In genomic region chr16:83859265-83859664, GRCh38 we compare ENCODE assay signal across 19 cellular contexts. TPM values are rescaled to one million over a fixed set of nuclear protein-coding genes. Genes with fewer than 3 reads are reported as not detected.
DNase-seq lines count a peak whose midpoint lies in the region; ATAC-seq, FAIRE-seq and TF ChIP-seq lines count a peak whose summit lies in the region.
"Had no signal": no experiment of that assay in that cellular context is flagged by ENCODE, and none has a peak within 500 bp of the region (broad histone marks: within the 10 kb centered on the region; RNA-seq: fewer than 3 reads in every experiment).

No MANE protein-coding gene starts in this region.

- no peak overlapping the region for H3K23ac ChIP-seq in IMR-90 (ENCODE audit: low read depth, low read length)
- H3K23ac ChIP-seq in H1 (ENCODE audit: insufficient read length) = no peak overlapping the region

- H3K14ac ChIP-seq in IMR-90 (replicated peaks; ENCODE audit: low read depth, low read length) (no peak overlapping the region), H1 (ENCODE audit: insufficient read length) (no peak overlapping the region)

- H4K8ac ChIP-seq in IMR-90 (ENCODE audit: low read depth in 2 of 2, low read length in 2 of 2) (no peak overlapping the region), H1 (ENCODE audit: extremely low read depth, insufficient read depth, low read length) (no peak overlapping the region)

- H3K56ac ChIP-seq in IMR-90 (ENCODE audit: extremely low read depth, insufficient read depth, low read length) = no peak overlapping the region
- no peak overlapping the region for H3K56ac ChIP-seq in H1 (replicated peaks; ENCODE audit: insufficient read length, low read depth, low read length)

- H4K91ac ChIP-seq in IMR-90 (ENCODE audit: insufficient read depth, low read depth, low read length) (no peak overlapping the region), H1 (replicated peaks; ENCODE audit: insufficient read length, low read length) (no peak overlapping the region)

- TF ChIP-seq EP300 in A549 (IDR thresholded peaks at IDR 0.05) (no peak), H1 (IDR thresholded peaks at IDR 0.05; ENCODE audit: borderline replicate concordance in 1 of 2, low read depth in 2 of 2, low read length in 2 of 2) (no peak)

- H2BK12ac ChIP-seq in H1 (ENCODE audit: low read depth, low read length) = no peak overlapping the region

- H3K18ac ChIP-seq in IMR-90 (ENCODE audit: low read depth, low read length) (no peak overlapping the region), H1 (ENCODE audit: extremely low read depth, low read length) (no peak overlapping the region)

- H2AK9ac ChIP-seq in IMR-90 (replicated peaks; ENCODE audit: low read depth, low read length, poor library complexity) = no peak overlapping the region

- CTCF ChIA-PET in A549 (lab: Yijun Ruan, JAX) (interaction anchor here (1.5 kb wide), 1 partner anchor 34 kb away, joined by 4 read pairs; no protein-coding TSS in a partner anchor), IMR-90 (lab: Yijun Ruan, JAX) (no interaction called here), H1 (lab: Charles Lee; ENCODE audit: partially characterized antibody) (interaction anchor here (1.1 to 3.2 kb wide), 2 partner anchors 27 to 33 kb away, joined by 3 to 18 read pairs; no protein-coding TSS in a partner anchor)

- intact Hi-C loops in IMR-90 (cut with micrococcal nuclease) = no loop called here

- H4K20me1 ChIP-seq in IMR-90 (ENCODE audit: insufficient read depth, low read length) (no peaks in the 10 kb centered on the region), H1 (replicated peaks in 1 of 2; ENCODE audit: control insufficient read depth in 1 of 2, insufficient read depth in 2 of 2, low read length in 2 of 2) (no peaks in the 10 kb centered on the region)
- H4K20me1 ChIP-seq: BLaER1 treated with 17β-estradiol and CSF1 and Interleukin-3, amounts not matched to agents 10 nM and 100 nM had no signal

- no peak overlapping the region for H2BK20ac ChIP-seq in IMR-90 (ENCODE audit: low read depth, low read length)
- no peak overlapping the region for H2BK20ac ChIP-seq in H1 (ENCODE audit: low read length)

- no peaks in the 10 kb centered on the region for H3K79me2 ChIP-seq in H1 (ENCODE audit: control insufficient read depth in 1 of 2, insufficient read depth in 2 of 2, low read length in 2 of 2)

- H2BK120ac ChIP-seq in IMR-90 (ENCODE audit: low read depth, low read length) (no peak overlapping the region), H1 (replicated peaks; ENCODE audit: low read depth, low read length) (no peak overlapping the region)

- FAIRE-seq in A549 (lab: Jason Lieb, UNC) (no peak), H1 (lab: Jason Lieb, UNC) (peak; percentile 66)
- FAIRE-seq: D721Med, GM12891, H54 had no signal

- H3K27ac ChIP-seq in A549 = no peak overlapping the region
- no peak overlapping the region for H3K27ac ChIP-seq in IMR-90 (ENCODE audit: insufficient read depth, low read length)
- no peak overlapping the region for H3K27ac ChIP-seq in H1 (ENCODE audit: low read depth, low read length)
- H3K27ac ChIP-seq: BLaER1 treated with 17β-estradiol and CSF1 and Interleukin-3, amounts not matched to agents 10 nM and 100 nM; GM23248 had no signal

- H3K27me3 ChIP-seq in IMR-90 (ENCODE audit: control insufficient read depth, insufficient read depth, low read length) (peaks cover 19% of the 10 kb centered on the region), H1 (replicated peaks in 1 of 4; ENCODE audit: control insufficient read depth in 3 of 4, extremely low read depth in 1 of 4, insufficient read depth in 3 of 4, low read length in 3 of 4) (no peaks in the 10 kb centered on the region), BE2C (peaks cover 12% of the 10 kb centered on the region)
- H3K27me3 ChIP-seq: BLaER1 treated with 17β-estradiol and CSF1 and Interleukin-3, amounts not matched to agents 10 nM and 100 nM had no signal

- H3K4ac ChIP-seq in IMR-90 (ENCODE audit: low read depth, low read length) (no peak overlapping the region), H1 (replicated peaks; ENCODE audit: insufficient read length, low read depth, low read length) (no peak overlapping the region)

- TF ChIP-seq POLR2A in A549 (IDR thresholded peaks at IDR 0.05; ENCODE audit: low read length) (no peak), IMR-90 (IDR thresholded peaks at IDR 0.05; ENCODE audit: low read depth, low read length) (no peak), H1 (IDR thresholded peaks at IDR 0.05; ENCODE audit: control extremely low read depth in 1 of 2, low read depth in 2 of 2, low read length in 2 of 2) (no peak)

- H3K4me3 ChIP-seq in A549 = no peak overlapping the region
- H3K4me3 ChIP-seq in IMR-90 (ENCODE audit: insufficient read depth, low read depth, low read length) = no peak overlapping the region
- H3K4me3 ChIP-seq in H1 (ENCODE audit: extremely low read depth in 1 of 4, insufficient read depth in 2 of 4, low read depth in 3 of 4, low read length in 4 of 4) = no peak overlapping the region
- no peak overlapping the region for H3K4me3 ChIP-seq in BE2C (ENCODE audit: low read depth, low read length)
- H3K4me3 ChIP-seq: BLaER1 treated with 17β-estradiol and CSF1 and Interleukin-3, amounts not matched to agents 10 nM and 100 nM; GM23248; HAP-1 had no signal

- H3K9me3 ChIP-seq in A549 (no peaks in the 10 kb centered on the region), IMR-90 (ENCODE audit: control insufficient read depth, insufficient read depth, low read length) (no peaks in the 10 kb centered on the region), H1 (ENCODE audit: insufficient read depth in 2 of 2, low read depth in 1 of 2, low read length in 1 of 2) (0 out of 4 replicates have a peak, but pooled peaks cover 0 to 4% of the 10 kb centered on the region in 2 experiments), BE2C (no peaks in the 10 kb centered on the region)
- H3K9me3 ChIP-seq: HAP-1 had no signal

- H2AFZ ChIP-seq in IMR-90 (replicated peaks; ENCODE audit: low read length, poor library complexity) (no peak overlapping the region), H1 (ENCODE audit: low read length) (0 out of 2 replicates have a peak overlapping the region, but pooled peaks have one; percentile 16)
- H2AFZ ChIP-seq: GM23248 had no signal

- WGBS in A549 (ENCODE audit: missing lambda C conversion rate) = 43% methylated on average over 8 of the region's 8 CpGs
- 52% methylated on average over 5 of the region's 8 CpGs; no CpG with 5 or more reads in 1 of the 2 experiments for WGBS in IMR-90 (ENCODE audit: extremely low coverage in 2 of 2, insufficient read length in 1 of 2), 2 experiments
- 83% methylated on average over 8 of the region's 8 CpGs; no CpG with 5 or more reads in 1 of the 2 experiments for WGBS in H1 (ENCODE audit: extremely low coverage in 1 of 2, insufficient coverage in 1 of 2, insufficient read length in 1 of 2, insufficient replicate concordance in 2 of 2, low coverage in 1 of 2, low lambda C conversion rate in 2 of 2, missing lambda C conversion rate in 1 of 2), 2 experiments

- TF ChIP-seq CTCF in A549 (IDR thresholded peaks at IDR 0.05) (no peak), GM13977 (IDR thresholded peaks at IDR 0.05; ENCODE audit: extremely low read depth, insufficient read depth, missing control alignments) (no peak), IMR-90 (conservative IDR thresholded peaks at IDR 0.05; ENCODE audit: low read depth, low read length) (no peak), H1 (IDR thresholded peaks at IDR 0.05; ENCODE audit: control extremely low read depth in 1 of 3, insufficient read depth in 1 of 3, low read depth in 1 of 3, low read length in 3 of 3) (no peak), BE2C (IDR thresholded peaks at IDR 0.05; ENCODE audit: low read depth, low read length) (no peak)

- H2BK5ac ChIP-seq in IMR-90 (ENCODE audit: low read depth, low read length, poor library complexity, severe bottlenecking) = no peak overlapping the region
- no peak overlapping the region for H2BK5ac ChIP-seq in H1 (ENCODE audit: low read depth, low read length)

- H2AK5ac ChIP-seq in IMR-90 (ENCODE audit: low read depth, low read length) (no peak overlapping the region), H1 (ENCODE audit: low read depth, low read length) (peak overlapping the region; percentile 11; the same call in 1 of the 2 replicates)

- H3K9me1 ChIP-seq in IMR-90 (ENCODE audit: insufficient read depth, low read length) = no peaks in the 10 kb centered on the region

- H3K36me3 ChIP-seq in IMR-90 (ENCODE audit: control insufficient read depth, insufficient read depth, low read length) = no peaks in the 10 kb centered on the region
- no peaks in the 10 kb centered on the region for H3K36me3 ChIP-seq in H1 (ENCODE audit: control insufficient read depth in 2 of 4, insufficient read depth in 4 of 4, low read length in 3 of 4)
- no peaks in the 10 kb centered on the region for H3K36me3 ChIP-seq in BE2C
- H3K36me3 ChIP-seq: BLaER1 treated with 17β-estradiol and CSF1 and Interleukin-3, amounts not matched to agents 10 nM and 100 nM; HAP-1 had no signal

- H3K79me1 ChIP-seq in IMR-90 (ENCODE audit: low read depth in 1 of 2, low read length in 2 of 2) (no peaks in the 10 kb centered on the region), H1 (ENCODE audit: low read depth, low read length) (no peaks in the 10 kb centered on the region)

- H3K4me1 ChIP-seq in A549 = no peaks in the 10 kb centered on the region
- H3K4me1 ChIP-seq in IMR-90 (ENCODE audit: control insufficient read depth, insufficient read depth, low read length) = no peaks in the 10 kb centered on the region
- peaks cover 0 to 8% (median 3%) of the 10 kb centered on the region in 4 experiments; a peak in 5 of 7 replicates for H3K4me1 ChIP-seq in H1 (replicated peaks in 1 of 4; ENCODE audit: control insufficient read depth in 3 of 4, insufficient read depth in 4 of 4, low read length in 3 of 4)
- no peaks in the 10 kb centered on the region for H3K4me1 ChIP-seq in BE2C
- H3K4me1 ChIP-seq: BLaER1 treated with 17β-estradiol and CSF1 and Interleukin-3, amounts not matched to agents 10 nM and 100 nM had no signal

- TF ChIP-seq RAD21 in A549 (conservative IDR thresholded peaks at IDR 0.05 in 1 of 2, IDR thresholded peaks at IDR 0.05 in 1 of 2) (no peak), IMR-90 (IDR thresholded peaks at IDR 0.05; ENCODE audit: low read length) (no peak), H1 (IDR thresholded peaks at IDR 0.05 in 1 of 2, conservative IDR thresholded peaks at IDR 0.05 in 1 of 2; ENCODE audit: low read depth in 2 of 2, low read length in 2 of 2) (no peak)

- DNase-seq in A549 (ENCODE audit: low read depth in 1 of 2, low spot score in 1 of 2) (no peak), GM13977 (ENCODE audit: low spot score) (peak; percentile 2), IMR-90 (no peak), H1 (ENCODE audit: low read depth in 1 of 2, low spot score in 2 of 2) (no peak), NCI-H774 (lab: John Stamatoyannopoulos, UW) (no peak), BE2C (no peak)
- DNase-seq: CD4-positive, alpha-beta T cell; CD8-positive, alpha-beta memory T cell; DMS 273 treated with DMSO at 0.1 percent for 48 hours; DMS53; DMS79 treated with DMSO at 0.1 percent for 48 hours; GF-D8; GM23248; HFFc6 had no signal

- ATAC-seq in A549 (no peak), IMR-90 (ENCODE audit: low read depth) (no peak)

- H3K9ac ChIP-seq in IMR-90 (ENCODE audit: low read depth, low read length) (no peak overlapping the region), H1 (replicated peaks in 1 of 4; ENCODE audit: extremely low read depth in 1 of 4, low read depth in 3 of 4, low read length in 3 of 4) (no peak overlapping the region)
- H3K9ac ChIP-seq: BLaER1 treated with 17β-estradiol and CSF1 and Interleukin-3, amounts not matched to agents 10 nM and 100 nM; GM23248 had no signal

- in situ Hi-C loops in GM13977 (cut with MboI; ENCODE audit: low pct_unique_long_range_greater_than_20kb, low sequenced_read_pairs, unreplicated experiment) (no loop called here), IMR-90 (cut with MboI; ENCODE audit: low sequenced_read_pairs) (loop anchor here (25.0 kb wide), 1 partner anchor 1597 kb away; no protein-coding TSS in a partner anchor)

- H3K23me2 ChIP-seq in H1 (ENCODE audit: low read depth, low read length) = no peaks in the 10 kb centered on the region

- H4K5ac ChIP-seq in IMR-90 (ENCODE audit: low read depth, low read length) (no peak overlapping the region), H1 (ENCODE audit: insufficient read length, low read depth, low read length) (no peak overlapping the region)

- H2BK15ac ChIP-seq in IMR-90 (ENCODE audit: low read depth, low read length) = no peak overlapping the region
- H2BK15ac ChIP-seq in H1 (ENCODE audit: low read length) = no peak overlapping the region

- BruUV-seq in IMR-90 (replicated peaks; lab: Mats Ljungman, UMichigan) = no TSS peak

- dilution Hi-C loops in IMR-90 (cut with HindIII; ENCODE audit: low sequenced_read_pairs, unreplicated experiment) = no loop called here

- POLR2A ChIA-PET in A549 (lab: Yijun Ruan, JAX) (no interaction called here), IMR-90 (lab: Charles Lee; ENCODE audit: unreplicated experiment) (no interaction called here), H1 (lab: Charles Lee; ENCODE audit: partially characterized antibody) (no interaction called here)

- no peak overlapping the region for H3K4me2 ChIP-seq in A549
- H3K4me2 ChIP-seq in IMR-90 (ENCODE audit: low read depth, low read length) = no peak overlapping the region
- H3K4me2 ChIP-seq in H1 (ENCODE audit: insufficient read depth in 1 of 2, low read depth in 2 of 2, low read length in 2 of 2) = no peak overlapping the region; a peak in 1 of 4 replicates
- H3K4me2 ChIP-seq: BLaER1 treated with 17β-estradiol and CSF1 and Interleukin-3, amounts not matched to agents 10 nM and 100 nM had no signal

RNA-seq across cellular contexts. Expression of gene MLYCD, which starts 39.6 kb away (rescaled TPM):
- polyA plus RNA-seq in A549 (2011; rRNA removed) (1.7 and 2.1 TPM in 2 replicates), A549 (2017; fragmentation: RNase III; extraction: RNeasy Plus Mini Kit Qiagen cat#74134 plus additional on column Dnase treatment) (1.1 to 1.4 TPM (median 1.3 TPM) in 3 replicates), IMR-90 (2012; rRNA removed) (1.9 TPM in 2 replicates), H1 (2011; rRNA removed) (3.7 and 4.6 TPM in 2 replicates)
- 1.2 and 1.5 TPM in 2 replicates for polyA plus RNA-seq in A549 (2012; cell fraction: cytosol; rRNA removed)
- 3.3 and 3.7 TPM in 2 replicates for polyA plus RNA-seq in A549 (2012; cell fraction: nucleus; rRNA removed)
- polyA minus RNA-seq in A549 (2011; rRNA and poly(A)+ RNA removed) = 6.7 and 7.5 TPM in 2 replicates
- 1.9 and 2.7 TPM in 2 replicates for total RNA-seq in IMR-90 (2012; rRNA removed)
- polyA plus RNA-seq in IMR-90 (2012; cell fraction: cytosol; rRNA removed) = 1.3 and 1.5 TPM in 2 replicates
- polyA plus RNA-seq in IMR-90 (2012; cell fraction: nucleus; rRNA removed; ENCODE audit: low replicate concordance) = 4.7 and 4.8 TPM in 2 replicates
- total RNA-seq in H1 (2021; fragmentation: NEBNext Ultra II Directional; extraction: Animal tissue kit (Norgen Biotek cat#: 25700)) = 5.8 and 7.0 TPM in 2 replicates
- 3.9 TPM for polyA plus RNA-seq in H1 (2011; cell fraction: cytosol; rRNA removed)
- 12.8 TPM for polyA plus RNA-seq in H1 (2011; cell fraction: nucleus; rRNA removed)
- 3.2 to 3.9 TPM (median 3.6 TPM) in 4 replicates for polyA plus RNA-seq in H1 (2012, experiment 1 of 2)
- polyA plus RNA-seq in H1 (2012, experiment 2 of 2) = 1.7 TPM
- polyA plus RNA-seq in H1 (2013, experiment 1 of 2) = 3.0 TPM
- 2.4 TPM for polyA plus RNA-seq in H1 (2013, experiment 2 of 2)
- polyA minus RNA-seq in H1 (2011; rRNA and poly(A)+ RNA removed) = 18.3 and 19.3 TPM in 2 replicates
- polyA minus RNA-seq in H1 (2011; cell fraction: cytosol; rRNA and poly(A)+ RNA removed) = 6.3 TPM
- 26.2 TPM for polyA minus RNA-seq in H1 (2011; cell fraction: nucleus; rRNA and poly(A)+ RNA removed)
- polyA plus RNA-seq in BE2C (2012; ENCODE audit: insufficient read depth, insufficient read length, low read depth) = 1.8 TPM

RNA-seq across cellular contexts. Expression of gene HSBP1, which starts 51.5 kb away (rescaled TPM):
- polyA plus RNA-seq in A549 (2011; rRNA removed) = 236 and 280 TPM in 2 replicates
- 147 and 175 TPM in 2 replicates for polyA plus RNA-seq in A549 (2012; cell fraction: cytosol; rRNA removed)
- polyA plus RNA-seq in A549 (2012; cell fraction: nucleus; rRNA removed) = 16.4 and 29.1 TPM in 2 replicates
- 185 to 206 TPM (median 190 TPM) in 3 replicates for polyA plus RNA-seq in A549 (2017; fragmentation: RNase III; extraction: RNeasy Plus Mini Kit Qiagen cat#74134 plus additional on column Dnase treatment)
- 43.5 and 58.5 TPM in 2 replicates for polyA minus RNA-seq in A549 (2011; rRNA and poly(A)+ RNA removed)
- total RNA-seq in IMR-90 (2012; rRNA removed) = 8.8 and 20.6 TPM in 2 replicates
- 65.2 and 125 TPM in 2 replicates for polyA plus RNA-seq in IMR-90 (2012; rRNA removed)
- 4.9 and 5.5 TPM in 2 replicates for polyA plus RNA-seq in IMR-90 (2012; cell fraction: cytosol; rRNA removed)
- 5.2 and 22.2 TPM in 2 replicates for polyA plus RNA-seq in IMR-90 (2012; cell fraction: nucleus; rRNA removed; ENCODE audit: low replicate concordance)
- 216 and 219 TPM in 2 replicates for total RNA-seq in H1 (2021; fragmentation: NEBNext Ultra II Directional; extraction: Animal tissue kit (Norgen Biotek cat#: 25700))
- 56.3 and 78.4 TPM in 2 replicates for polyA plus RNA-seq in H1 (2011; rRNA removed)
- 125 TPM for polyA plus RNA-seq in H1 (2011; cell fraction: cytosol; rRNA removed)
- 96.5 TPM for polyA plus RNA-seq in H1 (2011; cell fraction: nucleus; rRNA removed)
- polyA plus RNA-seq in H1 (2012, experiment 1 of 2) = 163 to 277 TPM (median 180 TPM) in 4 replicates
- 12.1 TPM for polyA plus RNA-seq in H1 (2012, experiment 2 of 2)
- polyA plus RNA-seq in H1 (2013, experiment 1 of 2) = 209 TPM
- 210 TPM for polyA plus RNA-seq in H1 (2013, experiment 2 of 2)
- polyA minus RNA-seq in H1 (2011; rRNA and poly(A)+ RNA removed) = 108 and 137 TPM in 2 replicates
- polyA minus RNA-seq in H1 (2011; cell fraction: cytosol; rRNA and poly(A)+ RNA removed) = 50.3 TPM
- polyA minus RNA-seq in H1 (2011; cell fraction: nucleus; rRNA and poly(A)+ RNA removed) = 39.2 TPM
- 313 TPM for polyA plus RNA-seq in BE2C (2012; ENCODE audit: insufficient read depth, insufficient read length, low read depth)

Comparison
In these comparisons a context has a peak if more than half of its experiments do, and no peak if none do; other contexts are left out.
1. Of the 18 proteins assayed by ChIP-seq in both H1 and A549: peak only in H1: none; only in A549: none; in both: USF2; in neither: 17.